9 cellular contexts compared by ENCODE assay signal in genomic region chr11:31160504-31161422, GRCh38.
DNase-seq lines count a peak whose midpoint lies in the region; ATAC-seq and TF ChIP-seq lines count a peak whose summit lies in the region.
"Had no signal": no experiment of that assay in that cellular context is flagged by ENCODE, and none has a peak within 500 bp of the region (broad histone marks: within the 10 kb centered on the region; RNA-seq: fewer than 3 reads in every experiment).

No MANE protein-coding gene starts in this region.

- TF ChIP-seq CTCF in GM12873 (IDR thresholded peaks at IDR 0.05; ENCODE audit: insufficient read depth, low read depth, low read length, missing control alignments) (peak; percentile 54), left lung (IDR thresholded peaks at IDR 0.05) (peak; percentile 28 to 33), upper lobe of left lung (IDR thresholded peaks at IDR 0.05) (peak in 2 of 6 experiments; percentile 7 to 32)

- peak; percentile 56 for ATAC-seq in HG03469 (IDR thresholded peaks at IDR 0.05; ENCODE audit: unreplicated experiment)
- ATAC-seq in left lung, result no peak
- no peak for ATAC-seq in upper lobe of left lung (ENCODE audit: low FRiP score in 2 of 2)
- ATAC-seq in HG03520 (IDR thresholded peaks at IDR 0.05; ENCODE audit: unreplicated experiment), result no peak

- WGBS in upper lobe of left lung, 2 donors, result 50 to 51% methylated on average over 5 of the region's 5 CpGs

- no peak for TF ChIP-seq POLR2A in upper lobe of left lung (IDR thresholded peaks at IDR 0.05)

- H3K9me3 ChIP-seq in left lung (no peaks in the 10 kb centered on the region), upper lobe of left lung (no peaks in the 10 kb centered on the region)

- H3K27ac ChIP-seq in left lung, result no peak overlapping the region
- H3K27ac ChIP-seq in upper lobe of left lung, result no peak overlapping the region

- H3K4me3 ChIP-seq in left lung (no peak overlapping the region), upper lobe of left lung (no peak overlapping the region)

- H3K27me3 ChIP-seq in left lung (no peaks in the 10 kb centered on the region), upper lobe of left lung (no peaks in the 10 kb centered on the region)

- intact Hi-C loops in left lung (cut with DNase I), result no loop called here

- no peaks in the 10 kb centered on the region for H3K36me3 ChIP-seq in left lung
- H3K36me3 ChIP-seq in upper lobe of left lung, result no peaks in the 10 kb centered on the region

- no peak for TF ChIP-seq EP300 in upper lobe of left lung (IDR thresholded peaks at IDR 0.05)

- DNase-seq in RPMI7951 (ENCODE audit: low read depth) (peak; percentile 2), left lung (no peak), upper lobe of left lung (no peak), GM03348 (ENCODE audit: low spot score) (no peak)
- no peak for DNase-seq in activated CD8-positive, alpha-beta memory T cell treated with anti-CD3 and anti-CD28 coated beads for 24 hours
- DNase-seq: stimulated activated CD4-positive, alpha-beta T cell treated with anti-CD3 and anti-CD28 coated beads, Interleukin-1b, Interleukin-23, amount 100 ng/mL, for 48 hours had no signal

- H3K4me1 ChIP-seq in left lung, result no peaks in the 10 kb centered on the region
- no peaks in the 10 kb centered on the region for H3K4me1 ChIP-seq in upper lobe of left lung
